In the genomic region with DNA sequence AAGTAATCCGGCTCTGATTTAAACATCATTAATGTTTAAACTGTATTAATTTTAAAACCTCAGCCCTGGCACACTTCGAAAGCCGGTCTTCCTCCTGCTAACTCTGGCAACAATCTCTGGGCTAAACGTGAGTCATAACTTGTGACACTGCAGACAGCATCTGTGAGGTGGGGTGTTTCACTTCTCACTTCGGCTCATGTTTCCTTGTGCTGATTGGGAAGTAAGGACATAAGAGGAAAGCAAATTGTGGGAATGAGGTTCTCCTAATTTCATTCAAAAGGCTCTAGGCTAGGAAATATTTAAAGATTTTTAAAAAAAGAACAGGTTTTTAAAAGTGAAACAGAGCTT, we compare ENCODE assay signal across 9 cellular contexts.
DNase-seq lines count a peak whose midpoint lies in the region; ATAC-seq and TF ChIP-seq lines count a peak whose summit lies in the region.
"Had no signal": no experiment of that assay in that cellular context is flagged by ENCODE, and none has a peak within 500 bp of the region (broad histone marks: within the 10 kb centered on the region; RNA-seq: fewer than 3 reads in every experiment).

No MANE protein-coding gene starts in this region.

- H3K9me3 Mint-ChIP-seq in brain (peaks cover 0 to 8% (median 5%) of the 10 kb centered on the region in 5 experiments), memory B cell (peaks cover 2% of the 10 kb centered on the region), natural killer cell (no peaks in the 10 kb centered on the region)
- H3K9me3 Mint-ChIP-seq in activated CD4-positive, alpha-beta T cell treated with anti-CD3 and anti-CD28 coated beads, Interleukin-2, amount 10 ng/mL, durations not matched to agents 24 days and 14 days: no peaks in the 10 kb centered on the region

- TF ChIP-seq CTCF in GM12865 (IDR thresholded peaks at IDR 0.05; ENCODE audit: insufficient read depth, low read depth, low read length, missing control alignments) (no peak), brain (conservative IDR thresholded peaks at IDR 0.05) (no peak), natural killer cell (IDR thresholded peaks at IDR 0.05) (no peak)

- peaks cover 14% of the 10 kb centered on the region for H3K4me1 Mint-ChIP-seq in brain
- peaks cover 4% of the 10 kb centered on the region for H3K4me1 Mint-ChIP-seq in memory B cell
- H3K4me1 Mint-ChIP-seq in natural killer cell: no peaks in the 10 kb centered on the region
- H3K4me1 Mint-ChIP-seq in activated CD4-positive, alpha-beta T cell treated with anti-CD3 and anti-CD28 coated beads, Interleukin-2, amount 10 ng/mL, durations not matched to agents 24 days and 14 days: no peaks in the 10 kb centered on the region

- H3K36me3 Mint-ChIP-seq in brain (no peaks in the 10 kb centered on the region), memory B cell (no peaks in the 10 kb centered on the region), natural killer cell (no peaks in the 10 kb centered on the region)
- H3K36me3 Mint-ChIP-seq in activated CD4-positive, alpha-beta T cell treated with anti-CD3 and anti-CD28 coated beads, Interleukin-2, amount 10 ng/mL, durations not matched to agents 24 days and 14 days (ENCODE audit: low read depth): no peaks in the 10 kb centered on the region
- H3K36me3 Mint-ChIP-seq: activated naive CD8-positive, alpha-beta T cell had no signal

- ATAC-seq in memory B cell (ENCODE audit: low read depth) (peak; percentile 52), HG03469 (IDR thresholded peaks at IDR 0.05; ENCODE audit: unreplicated experiment) (no peak), GM21390 (IDR thresholded peaks at IDR 0.05; ENCODE audit: unreplicated experiment) (no peak), natural killer cell (no peak)

- H3K4me3 ChIP-seq in GM12865 (ENCODE audit: low read depth, low read length): no peak overlapping the region

- H3K27me3 Mint-ChIP-seq in brain (no peaks in the 10 kb centered on the region), memory B cell (no peaks in the 10 kb centered on the region), natural killer cell (ENCODE audit: low read depth in 2 of 2) (peaks cover 0 to 7% of the 10 kb centered on the region in 2 donors)
- no peaks in the 10 kb centered on the region for H3K27me3 Mint-ChIP-seq in activated CD4-positive, alpha-beta T cell treated with anti-CD3 and anti-CD28 coated beads, Interleukin-2, amount 10 ng/mL, durations not matched to agents 24 days and 14 days
- H3K27me3 Mint-ChIP-seq: activated naive CD8-positive, alpha-beta T cell had no signal

- DNase-seq in GM12865 (ENCODE audit: low read depth) (peak; percentile 44), HuH-7 (ENCODE audit: low spot score) (peak; percentile 32), memory B cell (ENCODE audit: low spot score in 2 of 2) (no peak), natural killer cell (no peak)
- no peak for DNase-seq in activated CD4-positive, alpha-beta T cell treated with anti-CD3 and anti-CD28 coated beads, Interleukin-2, amount 10 ng/mL, durations not matched to agents 24 days and 14 days

- intact Hi-C loops in natural killer cell (cut with micrococcal nuclease): no loop called here
- intact Hi-C loops in activated CD4-positive, alpha-beta T cell treated with anti-CD3 and anti-CD28 coated beads, Interleukin-2, amount 10 ng/mL, durations not matched to agents 24 days and 14 days (cut with micrococcal nuclease): no loop called here

- H3K4me3 Mint-ChIP-seq in brain (peak overlapping the region in 2 of 5 experiments; percentile 1 to 21), memory B cell (no peak overlapping the region), natural killer cell (no peak overlapping the region)
- no peak overlapping the region for H3K4me3 Mint-ChIP-seq in activated CD4-positive, alpha-beta T cell treated with anti-CD3 and anti-CD28 coated beads, Interleukin-2, amount 10 ng/mL, durations not matched to agents 24 days and 14 days
- H3K4me3 Mint-ChIP-seq: activated naive CD8-positive, alpha-beta T cell had no signal

- H3K27ac Mint-ChIP-seq in brain (peak overlapping the region in 3 of 5 experiments; percentile 56 to 82 (median 64)), memory B cell (no peak overlapping the region), natural killer cell (no peak overlapping the region)
- H3K27ac Mint-ChIP-seq in activated CD4-positive, alpha-beta T cell treated with anti-CD3 and anti-CD28 coated beads, Interleukin-2, amount 10 ng/mL, durations not matched to agents 24 days and 14 days: no peak overlapping the region
- H3K27ac Mint-ChIP-seq: activated naive CD8-positive, alpha-beta T cell had no signal

Comparison
In these comparisons a context has a peak if more than half of its experiments do, and no peak if none do; other contexts are left out.
1. DNase-seq: peak in GM12865 (single experiment) and HuH-7 (single experiment); none in memory B cell (0 of 2), natural killer cell (single experiment) and activated CD4-positive, alpha-beta T cell treated with anti-CD3 and anti-CD28 coated beads, Interleukin-2, amount 10 ng/mL, durations not matched to agents 24 days and 14 days (single experiment).
2. H3K27ac Mint-ChIP-seq: peak in brain (3 of 5); none in memory B cell (single experiment), natural killer cell (0 of 2) and activated CD4-positive, alpha-beta T cell treated with anti-CD3 and anti-CD28 coated beads, Interleukin-2, amount 10 ng/mL, durations not matched to agents 24 days and 14 days (single experiment).